Comparison of ENCODE assay signal across 24 cellular contexts in the genomic region with DNA sequence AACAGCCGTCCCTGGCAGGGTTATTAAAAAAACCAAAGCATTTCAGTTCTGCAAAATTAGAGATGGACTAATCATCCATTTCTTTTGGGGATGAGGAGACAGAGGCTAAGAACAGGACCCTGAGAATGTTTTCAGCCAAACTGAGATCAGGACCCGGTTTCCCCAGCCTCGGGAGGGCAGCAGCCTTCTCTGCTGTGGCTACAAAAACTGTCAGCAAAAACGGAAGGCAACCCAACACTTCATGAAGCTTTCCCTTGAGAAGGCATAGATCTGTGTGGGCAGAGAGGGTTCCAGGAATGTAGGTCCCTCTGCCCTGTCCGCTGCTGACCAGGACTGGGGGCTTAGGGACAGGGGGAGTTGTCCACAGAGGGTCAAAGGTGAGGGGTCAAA.
"Had no signal": no experiment of that assay in that cellular context is flagged by ENCODE, and none has a peak within 500 bp of the region (broad histone marks: within the 10 kb centered on the region; RNA-seq: fewer than 3 reads in every experiment).

No MANE protein-coding gene starts in this region.

- H3K36me3 ChIP-seq: MG63, SJSA1 had no signal

- H3K4me3 Mint-ChIP-seq: IgD-negative memory B cell had no signal

- FAIRE-seq: HTR-8/SVneo, RCC 7860 had no signal

- H3K27ac ChIP-seq: SJSA1, SK-N-MC had no signal

- H3K27ac Mint-ChIP-seq: IgD-negative memory B cell had no signal

- H3K4me3 ChIP-seq: MG63, SJSA1, SK-N-MC had no signal

- H3K4me1 Mint-ChIP-seq: IgD-negative memory B cell had no signal

- H3K9me3 ChIP-seq: MG63, SJSA1 had no signal

- DNase-seq: KBM-7, MG63, NCI-H1092, NCI-H1105 treated with DMSO at 0.1 percent for 48 hours, NCI-H1417 treated with DMSO at 0.1 percent for 48 hours, NCI-H146, NCI-H1694 treated with DMSO at 0.1 percent for 48 hours, NCI-H2029, NCI-H2081 treated with DMSO at 0.1 percent for 48 hours, NCI-H2171, NCI-H226, NCI-H446, NCI-H510A, NCI-H524 treated with DMSO at 0.1 percent for 48 hours, NCI-H69, NCI-H774, Right ventricle myocardium superior, RPMI8226, SIG-M5 had no signal

- H3K27me3 Mint-ChIP-seq: IgD-negative memory B cell had no signal

- H3K27me3 ChIP-seq: MG63, SJSA1 had no signal

- H3K4me1 ChIP-seq: SJSA1 had no signal

- H3K36me3 Mint-ChIP-seq: IgD-negative memory B cell had no signal
